1 cellular context compared by ENCODE assay signal in genomic region chr4:87391783-87392054, GRCh38.
TF ChIP-seq lines count a peak whose summit lies in the region.

No MANE protein-coding gene starts in this region.

TF ChIP-seq in endothelial cell of umbilical vein, 7 proteins besides CTCF, POLR2A, EP300 and RAD21:
- no peak for TF ChIP-seq FOS (IDR thresholded peaks at IDR 0.05; ENCODE audit: borderline replicate concordance, insufficient read depth, low read length)
- no peak for TF ChIP-seq MYC (IDR thresholded peaks at IDR 0.05; ENCODE audit: low read depth, low read length)
- no peak for TF ChIP-seq POLR2AphosphoS5 (IDR thresholded peaks at IDR 0.05; ENCODE audit: insufficient read depth, low read depth, low read length)
- no peak for TF ChIP-seq GATA2 (IDR thresholded peaks at IDR 0.05; ENCODE audit: insufficient read depth, insufficient read length, low read depth, low read length)
- no peak for TF ChIP-seq MAX (IDR thresholded peaks at IDR 0.05; ENCODE audit: insufficient read depth, insufficient read length)
